Comparison of ENCODE assay signal across 29 cellular contexts in the genomic region with DNA sequence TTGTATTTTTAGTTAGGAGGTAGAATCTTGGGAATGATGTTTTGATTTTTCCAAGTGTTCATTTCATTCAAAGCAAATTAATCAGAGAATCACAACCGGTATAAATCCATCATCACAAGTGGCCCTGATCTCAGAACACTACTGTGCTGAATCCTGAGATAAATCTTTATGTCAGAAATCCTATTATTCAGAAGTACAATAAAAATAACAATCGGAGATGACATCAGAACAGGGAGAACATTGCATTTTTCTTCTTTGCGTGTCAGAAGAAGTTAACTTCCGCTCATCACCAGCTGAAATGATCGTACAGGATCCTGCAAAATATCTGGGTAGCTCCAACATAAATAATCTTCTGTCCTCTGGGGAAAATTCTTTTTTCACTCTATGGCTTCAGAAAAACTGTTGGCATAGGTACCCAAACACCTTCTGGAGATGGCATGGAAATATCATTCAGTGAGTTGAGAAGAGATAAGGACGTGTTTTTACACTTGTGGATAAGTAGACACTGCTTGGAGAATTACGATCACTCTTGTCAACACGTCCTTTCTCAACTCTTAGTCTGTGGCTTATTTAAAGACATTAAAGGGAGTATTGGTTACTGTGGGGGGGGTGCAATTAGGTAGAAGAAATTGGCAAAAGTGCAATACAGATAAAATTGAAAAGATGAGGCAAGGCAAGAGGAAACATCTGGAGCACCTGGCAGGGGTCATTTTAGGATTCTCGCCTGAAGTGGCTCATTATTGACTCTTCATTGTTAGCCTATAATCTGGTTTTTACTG. TPM values are rescaled to one million over a fixed set of nuclear protein-coding genes. Genes with fewer than 3 reads are reported as not detected.
A peak's percentile ranks its signal among the peaks of the same experiment; 100 is the strongest.
DNase-seq lines count a peak whose midpoint lies in the region; ATAC-seq and TF ChIP-seq lines count a peak whose summit lies in the region.
"Had no signal": no experiment of that assay in that cellular context is flagged by ENCODE, and none has a peak within 500 bp of the region (broad histone marks: within the 10 kb centered on the region; RNA-seq: fewer than 3 reads in every experiment).

No MANE protein-coding gene starts in this region.

- H3K36me3 Mint-ChIP-seq in endodermal cell (ENCODE audit: low read depth) = no peaks in the 10 kb centered on the region
- H3K36me3 Mint-ChIP-seq: naive thymus-derived CD8-positive, alpha-beta T cell had no signal

- no peak overlapping the region for H3K4me3 ChIP-seq in left ventricle myocardium inferior
- H3K4me3 ChIP-seq in adipocyte (ENCODE audit: low read length) = peak overlapping the region; percentile 31
- no peak overlapping the region for H3K4me3 ChIP-seq in endodermal cell (ENCODE audit: low read length)
- H3K4me3 ChIP-seq: dorsolateral prefrontal cortex, gastrocnemius medialis, lung, Peyer's patch, psoas muscle, SJCRH30, tibial nerve had no signal

- ATAC-seq in left cardiac atrium = peak; percentile 55 to 61
- ATAC-seq: HCT116; naive thymus-derived CD8-positive, alpha-beta T cell had no signal

- no peaks in the 10 kb centered on the region for H3K36me3 ChIP-seq in left ventricle myocardium inferior
- no peaks in the 10 kb centered on the region for H3K36me3 ChIP-seq in adipocyte (ENCODE audit: control insufficient read depth, insufficient read depth, low read length, severe bottlenecking)
- no peaks in the 10 kb centered on the region for H3K36me3 ChIP-seq in endodermal cell (ENCODE audit: control insufficient read depth, insufficient read depth, low read length)
- H3K36me3 ChIP-seq: brain microvascular endothelial cell, gastrocnemius medialis, Peyer's patch, SJCRH30, tibial nerve, WERI-Rb-1 had no signal

- WGBS in endodermal cell (ENCODE audit: insufficient coverage in 1 of 2, insufficient read length in 1 of 2), 2 experiments = 79 to 86% methylated on average over 8 to 9 of the region's 9 CpGs

- TF ChIP-seq CTCF in left ventricle myocardium inferior (IDR thresholded peaks at IDR 0.05; ENCODE audit: borderline replicate concordance) (no peak), endodermal cell (conservative IDR thresholded peaks at IDR 0.05) (no peak)

- H3K9me3 ChIP-seq in left ventricle myocardium inferior (replicated peaks) (no peaks in the 10 kb centered on the region), adipocyte (ENCODE audit: control insufficient read depth, low read length) (no peaks in the 10 kb centered on the region), endodermal cell (ENCODE audit: control insufficient read depth, low read length) (no peaks in the 10 kb centered on the region)
- H3K9me3 ChIP-seq: gastrocnemius medialis, Peyer's patch, psoas muscle, SJCRH30, tibial nerve had no signal

- H3K4me1 Mint-ChIP-seq in endodermal cell = peaks cover 10% of the 10 kb centered on the region
- H3K4me1 Mint-ChIP-seq: activated naive CD4-positive, alpha-beta T cell treated with anti-CD3 and anti-CD28 coated beads, Interleukin-2, amount 50 U/mL, for 24 hours; naive thymus-derived CD8-positive, alpha-beta T cell had no signal

- H3K27ac ChIP-seq in left ventricle myocardium inferior (replicated peaks) = no peak overlapping the region
- no peak overlapping the region for H3K27ac ChIP-seq in endodermal cell (ENCODE audit: low read depth, low read length)
- H3K27ac ChIP-seq: 22Rv1, brain microvascular endothelial cell, C4-2B, dorsolateral prefrontal cortex, gastrocnemius medialis, Peyer's patch, psoas muscle, SJCRH30, tibial nerve, WERI-Rb-1 had no signal

- H3K27me3 ChIP-seq in left ventricle myocardium inferior (ENCODE audit: low read depth) (peaks cover 4% of the 10 kb centered on the region), adipocyte (replicated peaks; ENCODE audit: control insufficient read depth, insufficient read depth, low read length) (no peaks in the 10 kb centered on the region), endodermal cell (ENCODE audit: control insufficient read depth, insufficient read depth, low read length, poor library complexity, severe bottlenecking) (peaks cover 20% of the 10 kb centered on the region)
- H3K27me3 ChIP-seq: brain microvascular endothelial cell, gastrocnemius medialis, Peyer's patch had no signal

- peak; percentile 88 for DNase-seq in DMS153 treated with DMSO at 0.1 percent for 48 hours (lab: John Stamatoyannopoulos, UW; ENCODE audit: unreplicated experiment)
- DNase-seq in DMS153 (lab: John Stamatoyannopoulos, UW) = no peak
- no peak for DNase-seq in left cardiac atrium
- no peak for DNase-seq in left ventricle myocardium inferior
- no peak for DNase-seq in adipocyte (ENCODE audit: low read depth)
- DNase-seq in erythroblast (lab: John Stamatoyannopoulos, UW) = no peak
- DNase-seq in endodermal cell = no peak
- no peak for DNase-seq in NCI-H524 treated with DMSO at 0.1 percent for 48 hours (lab: John Stamatoyannopoulos, UW)
- DNase-seq: activated CD4-positive, alpha-beta T cell treated with anti-CD3 and anti-CD28 coated beads for 4 hours; amygdala; brain microvascular endothelial cell; dorsolateral prefrontal cortex; gastrocnemius medialis; Kasumi-1; MV-4-11; naive thymus-derived CD8-positive, alpha-beta T cell; nucleus accumbens; Peyer's patch; psoas muscle; SJCRH30; stimulated activated CD4-positive, alpha-beta T cell treated with anti-CD3 and anti-CD28 coated beads, Interleukin-4, amount 100 ng/mL, for 4 hours; T1000; WERI-Rb-1 had no signal

- no peak overlapping the region for H3K27ac Mint-ChIP-seq in endodermal cell
- H3K27ac Mint-ChIP-seq: activated naive CD4-positive, alpha-beta T cell treated with anti-CD3 and anti-CD28 coated beads, Interleukin-2, amount 50 U/mL, for 24 hours; naive thymus-derived CD8-positive, alpha-beta T cell had no signal

- peaks cover 8% of the 10 kb centered on the region for H3K27me3 Mint-ChIP-seq in endodermal cell (ENCODE audit: insufficient read depth)

- no peak overlapping the region for H3K4me3 Mint-ChIP-seq in endodermal cell
- H3K4me3 Mint-ChIP-seq: activated naive CD4-positive, alpha-beta T cell treated with anti-CD3 and anti-CD28 coated beads, Interleukin-2, amount 50 U/mL, for 24 hours; naive thymus-derived CD8-positive, alpha-beta T cell had no signal

- H3K4me1 ChIP-seq in left ventricle myocardium inferior (peaks cover 20% of the 10 kb centered on the region), adipocyte (ENCODE audit: control insufficient read depth, insufficient read depth, low read length) (no peaks in the 10 kb centered on the region), endodermal cell (ENCODE audit: control insufficient read depth, insufficient read depth, low read length) (no peaks in the 10 kb centered on the region)
- H3K4me1 ChIP-seq: Peyer's patch, SJCRH30, tibial nerve had no signal

- no peak overlapping the region for H3K9ac ChIP-seq in adipocyte (ENCODE audit: low read length)
- H3K9ac ChIP-seq in endodermal cell (ENCODE audit: extremely low read depth, low read length, poor library complexity, severe bottlenecking) = no peak overlapping the region

- intact Hi-C loops in left cardiac atrium (cut with DNase I) = no loop called here
- intact Hi-C loops in left ventricle myocardium inferior (cut with micrococcal nuclease) = no loop called here

- H3K9me3 Mint-ChIP-seq in endodermal cell = no peaks in the 10 kb centered on the region
- H3K9me3 Mint-ChIP-seq: activated naive CD4-positive, alpha-beta T cell treated with anti-CD3 and anti-CD28 coated beads, Interleukin-2, amount 50 U/mL, for 24 hours; naive thymus-derived CD8-positive, alpha-beta T cell had no signal

- no peak for TF ChIP-seq POLR2A in erythroblast (IDR thresholded peaks at IDR 0.05; ENCODE audit: low read length)

RNA-seq across cellular contexts. Expression of a gene that starts 46.9 kb away (rescaled TPM):
- total RNA-seq in left cardiac atrium = 1 to 10 TPM; 8.7 to 9.4 TPM
- total RNA-seq in left ventricle myocardium inferior = 247 TPM
- total RNA-seq in endodermal cell = 10 to 100 TPM; 13.8 to 22.4 TPM
- polyA plus RNA-seq in endodermal cell (2013, experiment 1 of 2) = 29.6 TPM
- 24.9 TPM for polyA plus RNA-seq in endodermal cell (2013, experiment 2 of 2)

Comparison
In these comparisons a context has a peak if more than half of its experiments do, and no peak if none do; other contexts are left out.
1. RNA of a gene that starts 46.9 kb away (total RNA-seq): 247 TPM in left ventricle myocardium inferior (single experiment); 13.8 to 22.4 TPM in endodermal cell and 8.7 to 9.4 TPM in left cardiac atrium; every median in the first group is over 10 times any median in the second.